26 cellular contexts compared by ENCODE assay signal in the genomic region with DNA sequence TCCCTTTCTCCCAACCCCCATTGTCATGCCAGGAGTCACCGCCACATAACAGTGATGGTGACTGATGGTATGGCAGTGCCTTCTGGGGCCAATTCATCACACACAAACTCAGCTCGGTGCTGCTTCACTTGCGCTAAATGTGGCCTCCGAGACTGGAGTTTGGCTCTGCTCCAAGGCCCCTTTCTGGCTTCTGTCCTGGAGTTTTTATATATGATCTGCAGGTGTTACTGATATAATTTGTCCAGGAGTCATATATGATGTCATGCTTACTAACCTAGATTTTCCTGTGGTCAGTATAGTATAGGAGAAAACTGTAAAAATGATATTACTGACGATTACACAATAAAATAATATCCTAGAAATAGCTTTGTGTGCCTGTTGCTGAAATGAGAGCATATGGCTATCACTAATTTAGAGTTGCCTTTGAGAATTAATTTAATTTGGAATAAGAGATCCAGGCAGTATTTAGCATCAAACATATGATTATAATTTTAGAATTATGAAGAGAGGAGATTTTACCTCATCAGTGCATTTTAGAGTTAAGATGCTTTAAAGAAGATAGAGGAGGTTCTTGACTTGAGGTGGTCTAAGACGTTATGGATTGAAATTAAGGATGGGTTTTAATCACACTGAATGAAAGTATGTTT.
DNase-seq lines count a peak whose midpoint lies in the region; TF ChIP-seq lines count a peak whose summit lies in the region.
"Had no signal": no experiment of that assay in that cellular context is flagged by ENCODE, and none has a peak within 500 bp of the region (broad histone marks: within the 10 kb centered on the region; RNA-seq: fewer than 3 reads in every experiment).

No MANE protein-coding gene starts in this region.

- peak; percentile 42; the same call in 1 of the 2 replicates for TF ChIP-seq CTCF in HEK293 (tag by site-specific recombination; IDR thresholded peaks at IDR 0.05)
- TF ChIP-seq CTCF in fibroblast of lung (conservative IDR thresholded peaks at IDR 0.05 in 1 of 2, IDR thresholded peaks at IDR 0.05 in 1 of 2; ENCODE audit: low read depth in 1 of 2, low read length in 2 of 2): no peak

- H3K27me3 ChIP-seq in fibroblast of lung (ENCODE audit: control insufficient read depth, insufficient read depth, low read length): no peaks in the 10 kb centered on the region
- H3K27me3 ChIP-seq: MG63, Peyer's patch, transverse colon had no signal

- H4K20me1 ChIP-seq in fibroblast of lung (ENCODE audit: control insufficient read depth, extremely low read depth, insufficient read depth, low read length): no peaks in the 10 kb centered on the region

- peak; percentile 3 to 56 for DNase-seq in NCI-H2081 (lab: John Stamatoyannopoulos, UW)
- no peak for DNase-seq in NCI-H2081 treated with DMSO at 0.1 percent for 48 hours (lab: John Stamatoyannopoulos, UW)
- DNase-seq in NCI-H446 treated with DMSO at 0.1 percent for 48 hours (lab: John Stamatoyannopoulos, UW): peak; percentile 62
- DNase-seq in fibroblast of lung (ENCODE audit: low read depth in 2 of 2): peak; percentile 2 to 40
- no peak for DNase-seq in NCI-H748 (lab: John Stamatoyannopoulos, UW; ENCODE audit: unreplicated experiment)
- no peak for DNase-seq in ureter (ENCODE audit: low spot score)
- no peak for DNase-seq in GOT3 (lab: John Stamatoyannopoulos, UW)
- DNase-seq: activated CD4-positive, alpha-beta T cell treated with anti-CD3 and anti-CD28 coated beads for 4 hours; activated naive CD4-positive, alpha-beta T cell; activated T-cell treated with anti-CD3 and anti-CD28 coated beads, Interleukin-2, amount 50 U/mL, for 48 hours; AML-193; amniotic stem cell; CD8-positive, alpha-beta memory T cell; cortex of kidney; DMS53; foreskin melanocyte; KBM-7; left colon; mesenchymal stem cell; MG63; NCI-H2107; Peyer's patch; T-helper 2 cell; transverse colon had no signal

- no peak overlapping the region for H2AFZ ChIP-seq in fibroblast of lung (ENCODE audit: low read length)

- POLR2A ChIA-PET in HEK293 (lab: Yijun Ruan, JAX): no interaction called here

- H3K4me3 ChIP-seq in HEK293 (ENCODE audit: low read depth, low read length) (no peak overlapping the region), fibroblast of lung (replicated peaks in 1 of 4; ENCODE audit: control extremely low read depth in 1 of 4, insufficient read depth in 1 of 4, low read depth in 3 of 4, low read length in 4 of 4) (no peak overlapping the region)
- H3K4me3 ChIP-seq: MG63, Peyer's patch, SK-N-MC, transverse colon had no signal

- H3K79me2 ChIP-seq in fibroblast of lung (ENCODE audit: control insufficient read depth, insufficient read depth, low read length): no peaks in the 10 kb centered on the region

- no peak overlapping the region for H3K9ac ChIP-seq in fibroblast of lung (ENCODE audit: insufficient read depth, low read length)

- H3K9me3 ChIP-seq in HEK293 (ENCODE audit: control insufficient read depth, insufficient read depth, low read depth, low read length): no peaks in the 10 kb centered on the region
- no peaks in the 10 kb centered on the region for H3K9me3 ChIP-seq in fibroblast of lung (ENCODE audit: control insufficient read depth, insufficient read depth, low read depth, low read length)
- H3K9me3 ChIP-seq: MG63, Peyer's patch, transverse colon had no signal

- no peak overlapping the region for H3K27ac ChIP-seq in HEK293 (ENCODE audit: extremely low read depth, low read depth, low read length)
- H3K27ac ChIP-seq in fibroblast of lung (ENCODE audit: insufficient read depth, low read length): no peak overlapping the region
- H3K27ac ChIP-seq: Peyer's patch, SK-N-MC, transverse colon had no signal

- H3K4me2 ChIP-seq in fibroblast of lung (ENCODE audit: extremely low read depth, insufficient read depth, low read length): no peak overlapping the region

- H3K4me1 ChIP-seq in HEK293 (ENCODE audit: control insufficient read depth, insufficient read depth, low read length) (peaks cover 3% of the 10 kb centered on the region), fibroblast of lung (ENCODE audit: control insufficient read depth, extremely low read depth, insufficient read depth, low read length) (no peaks in the 10 kb centered on the region)
- H3K4me1 ChIP-seq: Peyer's patch had no signal

- CTCF ChIA-PET in HEK293 (lab: Yijun Ruan, JAX): no interaction called here

- H3K36me3 ChIP-seq in HEK293 (ENCODE audit: control insufficient read depth in 2 of 2, insufficient read depth in 1 of 2, low read length in 2 of 2) (no peaks in the 10 kb centered on the region), fibroblast of lung (ENCODE audit: control insufficient read depth, insufficient read depth, low read length) (no peaks in the 10 kb centered on the region)
- H3K36me3 ChIP-seq: MG63, Peyer's patch, transverse colon had no signal

TF ChIP-seq in HEK293, 187 proteins besides CTCF, POLR2A, EP300 and RAD21 (continues in another document):
- TF ChIP-seq KLF10 (tag by site-specific recombination; IDR thresholded peaks at IDR 0.05): no peak
- no peak for TF ChIP-seq MEIS1 (CRISPR knock-in tag; IDR thresholded peaks at IDR 0.05; ENCODE audit: borderline replicate concordance)
- no peak for TF ChIP-seq ZNF571 (tag by site-specific recombination; IDR thresholded peaks at IDR 0.05)
- TF ChIP-seq, protein P1, sequence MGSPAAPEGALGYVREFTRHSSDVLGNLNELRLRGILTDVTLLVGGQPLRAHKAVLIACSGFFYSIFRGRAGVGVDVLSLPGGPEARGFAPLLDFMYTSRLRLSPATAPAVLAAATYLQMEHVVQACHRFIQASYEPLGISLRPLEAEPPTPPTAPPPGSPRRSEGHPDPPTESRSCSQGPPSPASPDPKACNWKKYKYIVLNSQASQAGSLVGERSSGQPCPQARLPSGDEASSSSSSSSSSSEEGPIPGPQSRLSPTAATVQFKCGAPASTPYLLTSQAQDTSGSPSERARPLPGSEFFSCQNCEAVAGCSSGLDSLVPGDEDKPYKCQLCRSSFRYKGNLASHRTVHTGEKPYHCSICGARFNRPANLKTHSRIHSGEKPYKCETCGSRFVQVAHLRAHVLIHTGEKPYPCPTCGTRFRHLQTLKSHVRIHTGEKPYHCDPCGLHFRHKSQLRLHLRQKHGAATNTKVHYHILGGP (tag by site-specific recombination; IDR thresholded peaks at IDR 0.05): no peak
- no peak for TF ChIP-seq ZNF610 (tag by site-specific recombination; IDR thresholded peaks at IDR 0.05; ENCODE audit: borderline replicate concordance)
- no peak for TF ChIP-seq WT1 (tag by site-specific recombination; IDR thresholded peaks at IDR 0.05)
- no peak for TF ChIP-seq ZNF701 (tag by site-specific recombination; IDR thresholded peaks at IDR 0.05)
- TF ChIP-seq ZNF148 (tag by site-specific recombination; IDR thresholded peaks at IDR 0.05; ENCODE audit: borderline replicate concordance): no peak
- TF ChIP-seq ZNF548 (tag by site-specific recombination; IDR thresholded peaks at IDR 0.05): no peak
- no peak for TF ChIP-seq ZNF768 (tag by site-specific recombination; IDR thresholded peaks at IDR 0.05)
- TF ChIP-seq ZNF777 (tag by site-specific recombination; IDR thresholded peaks at IDR 0.05; ENCODE audit: borderline replicate concordance): no peak
- TF ChIP-seq ZNF335 (tag by site-specific recombination; conservative IDR thresholded peaks at IDR 0.05): no peak
- TF ChIP-seq PRDM10 (tag by site-specific recombination; IDR thresholded peaks at IDR 0.05): peak; percentile 26; the same call in 1 of the 2 replicates

Comparison
In these comparisons a context has a peak if more than half of its experiments do, and no peak if none do; other contexts are left out.
1. DNase-seq: peak in NCI-H2081 (2 of 2), NCI-H446 treated with DMSO at 0.1 percent for 48 hours (single experiment) and fibroblast of lung (2 of 2); none in NCI-H2081 treated with DMSO at 0.1 percent for 48 hours (single experiment), NCI-H748 (single experiment), ureter (single experiment) and GOT3 (single experiment).